21 cellular contexts compared by ENCODE assay signal in genomic region chr15:32130823-32131222, GRCh38.
A peak's percentile ranks its signal among the peaks of the same experiment; 100 is the strongest.
DNase-seq lines count a peak whose midpoint lies in the region; ATAC-seq, FAIRE-seq and TF ChIP-seq lines count a peak whose summit lies in the region.
"Had no signal": no experiment of that assay in that cellular context is flagged by ENCODE, and none has a peak within 500 bp of the region (broad histone marks: within the 10 kb centered on the region; RNA-seq: fewer than 3 reads in every experiment).

No MANE protein-coding gene starts in this region.

- FAIRE-seq in K562 (lab: Jason Lieb, UNC), result peak; percentile 51
- FAIRE-seq: GM12892, GM18507, HTR-8/SVneo had no signal

- no peaks in the 10 kb centered on the region; the same call in 1 of the 2 replicates for H3K36me3 ChIP-seq in GM06990 (ENCODE audit: control insufficient read depth, insufficient read depth, low read length)
- no peaks in the 10 kb centered on the region for H3K36me3 ChIP-seq in OCI-LY1 (ENCODE audit: insufficient read depth, low read length)
- H3K36me3 ChIP-seq in K562 (ENCODE audit: control insufficient read depth, insufficient read depth, low read length), result no peaks in the 10 kb centered on the region
- H3K36me3 ChIP-seq: HAP-1 had no signal

- intact Hi-C loops in K562 (cut with micrococcal nuclease), result no loop called here
- intact Hi-C loops in activated T-helper 2 cell treated with anti-CD3 and anti-CD28 coated beads, Interferon-gamma antibody, Interleukin-2, Interleukin-4, amounts not matched to agents 10 μg/mL and 5 μg/mL and 100 μg/mL, durations not matched to agents 14 hours and 24 hours and 36 hours (cut with micrococcal nuclease), result no loop called here
- intact Hi-C loops in activated T-helper 1 cell treated with anti-CD3 and anti-CD28 coated beads, Interleukin-12 subunit alpha, Interleukin-12 subunit beta, Interleukin-2, Interleukin-4 antibody, amounts not matched to agents 30 ng/mL and 10 ng/mL and 1 ng/mL, durations not matched to agents 14 hours and 24 hours and 36 hours (cut with micrococcal nuclease), result no loop called here

- no peaks in the 10 kb centered on the region for H3K27me3 Mint-ChIP-seq in progenitor cell of endocrine pancreas
- peaks cover 2% of the 10 kb centered on the region for H3K27me3 Mint-ChIP-seq in activated T-helper 2 cell treated with anti-CD3 and anti-CD28 coated beads, Interferon-gamma antibody, Interleukin-2, Interleukin-4, amounts not matched to agents 10 μg/mL and 5 μg/mL and 100 μg/mL, durations not matched to agents 14 hours and 24 hours and 36 hours (ENCODE audit: low read depth)
- peaks cover 3% of the 10 kb centered on the region for H3K27me3 Mint-ChIP-seq in activated T-helper 1 cell treated with anti-CD3 and anti-CD28 coated beads, Interleukin-12 subunit alpha, Interleukin-12 subunit beta, Interleukin-2, Interleukin-4 antibody, amounts not matched to agents 30 ng/mL and 10 ng/mL and 1 ng/mL, durations not matched to agents 14 hours and 24 hours and 36 hours (ENCODE audit: insufficient read depth)

- no peaks in the 10 kb centered on the region; the same call in 1 of the 2 replicates for H3K27me3 ChIP-seq in GM06990 (replicated peaks; ENCODE audit: control insufficient read depth, insufficient read depth, low read length)
- no peaks in the 10 kb centered on the region for H3K27me3 ChIP-seq in OCI-LY1 (ENCODE audit: insufficient read depth, low read length)
- H3K27me3 ChIP-seq in K562 (ENCODE audit: control insufficient read depth in 2 of 2, insufficient read depth in 2 of 2, low read length in 2 of 2), result no peaks in the 10 kb centered on the region; a peak in 1 of 5 replicates

- H3F3A ChIP-seq in OCI-LY1 (ENCODE audit: insufficient read depth, low read length), result no peaks in the 10 kb centered on the region

- TF ChIP-seq POLR2A in K562 (conservative IDR thresholded peaks at IDR 0.05), result no peak

- H3K27ac ChIP-seq in OCI-LY1 (ENCODE audit: low read depth, low read length, poor library complexity, severe bottlenecking) (no peak overlapping the region), K562 (ENCODE audit: extremely low read depth, low read depth, low read length) (no peak overlapping the region)
- H3K27ac ChIP-seq: SK-N-MC had no signal

- in situ Hi-C loops in K562 (cut with MboI), result no loop called here

- H3K27ac Mint-ChIP-seq in progenitor cell of endocrine pancreas, result no peak overlapping the region
- no peak overlapping the region for H3K27ac Mint-ChIP-seq in activated T-helper 2 cell treated with anti-CD3 and anti-CD28 coated beads, Interferon-gamma antibody, Interleukin-2, Interleukin-4, amounts not matched to agents 10 μg/mL and 5 μg/mL and 100 μg/mL, durations not matched to agents 14 hours and 24 hours and 36 hours
- H3K27ac Mint-ChIP-seq in activated T-helper 1 cell treated with anti-CD3 and anti-CD28 coated beads, Interleukin-12 subunit alpha, Interleukin-12 subunit beta, Interleukin-2, Interleukin-4 antibody, amounts not matched to agents 30 ng/mL and 10 ng/mL and 1 ng/mL, durations not matched to agents 14 hours and 24 hours and 36 hours, result no peak overlapping the region
- H3K27ac Mint-ChIP-seq: B cell; CD8-positive, alpha-beta T cell had no signal

- WGBS in K562 (ENCODE audit: insufficient coverage, low coverage, missing lambda C conversion rate), result 2% methylated on average over 3 of the region's 3 CpGs

- peaks cover 9% of the 10 kb centered on the region for H3K4me1 Mint-ChIP-seq in progenitor cell of endocrine pancreas (ENCODE audit: low read depth)
- H3K4me1 Mint-ChIP-seq in activated T-helper 2 cell treated with anti-CD3 and anti-CD28 coated beads, Interferon-gamma antibody, Interleukin-2, Interleukin-4, amounts not matched to agents 10 μg/mL and 5 μg/mL and 100 μg/mL, durations not matched to agents 14 hours and 24 hours and 36 hours (ENCODE audit: low read depth), result no peaks in the 10 kb centered on the region
- H3K4me1 Mint-ChIP-seq in activated T-helper 1 cell treated with anti-CD3 and anti-CD28 coated beads, Interleukin-12 subunit alpha, Interleukin-12 subunit beta, Interleukin-2, Interleukin-4 antibody, amounts not matched to agents 30 ng/mL and 10 ng/mL and 1 ng/mL, durations not matched to agents 14 hours and 24 hours and 36 hours (ENCODE audit: low read depth), result no peaks in the 10 kb centered on the region
- H3K4me1 Mint-ChIP-seq: B cell had no signal

- no peak overlapping the region for H3K4me3 Mint-ChIP-seq in progenitor cell of endocrine pancreas (ENCODE audit: low read depth)
- H3K4me3 Mint-ChIP-seq in activated T-helper 2 cell treated with anti-CD3 and anti-CD28 coated beads, Interferon-gamma antibody, Interleukin-2, Interleukin-4, amounts not matched to agents 10 μg/mL and 5 μg/mL and 100 μg/mL, durations not matched to agents 14 hours and 24 hours and 36 hours (ENCODE audit: low read depth), result no peak overlapping the region
- H3K4me3 Mint-ChIP-seq in activated T-helper 1 cell treated with anti-CD3 and anti-CD28 coated beads, Interleukin-12 subunit alpha, Interleukin-12 subunit beta, Interleukin-2, Interleukin-4 antibody, amounts not matched to agents 30 ng/mL and 10 ng/mL and 1 ng/mL, durations not matched to agents 14 hours and 24 hours and 36 hours, result no peak overlapping the region
- H3K4me3 Mint-ChIP-seq: B cell; CD8-positive, alpha-beta T cell had no signal

- H4K20me1 ChIP-seq in OCI-LY1 (ENCODE audit: insufficient read depth, low read length) (no peaks in the 10 kb centered on the region), K562 (replicated peaks; ENCODE audit: control insufficient read depth, insufficient read depth, low read length) (no peaks in the 10 kb centered on the region)

- H2AFZ ChIP-seq in OCI-LY1 (ENCODE audit: low read length) (no peak overlapping the region), K562 (ENCODE audit: low read depth, low read length) (no peak overlapping the region)

- H3K4me2 ChIP-seq in OCI-LY1 (ENCODE audit: low read length), result no peak overlapping the region
- no peak overlapping the region for H3K4me2 ChIP-seq in K562 (ENCODE audit: insufficient read depth, low read length)

- CTCF ChIA-PET in K562 (lab: Yijun Ruan, JAX; ENCODE audit: low intra/inter-chr PET ratio), result no interaction called here

- no peaks in the 10 kb centered on the region for H3K9me2 ChIP-seq in OCI-LY1 (ENCODE audit: low read depth, low read length)

- H3K9me1 ChIP-seq in K562 (ENCODE audit: control insufficient read depth, insufficient read depth, low read length), result no peaks in the 10 kb centered on the region

- BruUV-seq in K562 (replicated peaks; lab: Mats Ljungman, UMichigan), result no TSS peak

- TF ChIP-seq EP300 in K562 (IDR thresholded peaks at IDR 0.05; ENCODE audit: low read length), result no peak

- TF ChIP-seq RAD21 in K562 (CRISPR knock-in tag; conservative IDR thresholded peaks at IDR 0.05 in 1 of 2, IDR thresholded peaks at IDR 0.05 in 1 of 2), result no peak

- TF ChIP-seq CTCF in GM06990 (IDR thresholded peaks at IDR 0.05; ENCODE audit: insufficient read depth, low read length, poor library complexity, severe bottlenecking) (peak; percentile 5), OCI-LY1 (IDR thresholded peaks at IDR 0.05; ENCODE audit: low read length) (peak; percentile 29; the same call in 1 of the 2 replicates), K562 (IDR thresholded peaks at IDR 0.05 in 2 of 3, conservative IDR thresholded peaks at IDR 0.05 in 1 of 3; ENCODE audit: insufficient read depth in 2 of 3, low read depth in 1 of 3, low read length in 3 of 3) (0 out of 6 replicates have a peak, but pooled peaks of 1 of the 3 experiments have one; percentile 10), progenitor cell of endocrine pancreas (IDR thresholded peaks at IDR 0.05; ENCODE audit: unreplicated experiment) (peak; percentile 28)

- no peak overlapping the region for H3K9ac ChIP-seq in OCI-LY1 (ENCODE audit: low read length)
- H3K9ac ChIP-seq in K562 (ENCODE audit: insufficient read depth in 1 of 2, low read depth in 2 of 2, low read length in 2 of 2), result no peak overlapping the region

- H3K4me1 ChIP-seq in OCI-LY1 (ENCODE audit: insufficient read depth, low read length, severe bottlenecking) (no peaks in the 10 kb centered on the region), K562 (replicated peaks in 1 of 2; ENCODE audit: control insufficient read depth in 2 of 2, insufficient read depth in 2 of 2, low read length in 2 of 2) (no peaks in the 10 kb centered on the region; a peak in 1 of 5 replicates)
- H3K4me1 ChIP-seq: HAP-1 had no signal

- no peaks in the 10 kb centered on the region for H3K36me3 Mint-ChIP-seq in progenitor cell of endocrine pancreas (ENCODE audit: insufficient read depth)
- H3K36me3 Mint-ChIP-seq in activated T-helper 2 cell treated with anti-CD3 and anti-CD28 coated beads, Interferon-gamma antibody, Interleukin-2, Interleukin-4, amounts not matched to agents 10 μg/mL and 5 μg/mL and 100 μg/mL, durations not matched to agents 14 hours and 24 hours and 36 hours (ENCODE audit: low read depth), result no peaks in the 10 kb centered on the region
- no peaks in the 10 kb centered on the region for H3K36me3 Mint-ChIP-seq in activated T-helper 1 cell treated with anti-CD3 and anti-CD28 coated beads, Interleukin-12 subunit alpha, Interleukin-12 subunit beta, Interleukin-2, Interleukin-4 antibody, amounts not matched to agents 30 ng/mL and 10 ng/mL and 1 ng/mL, durations not matched to agents 14 hours and 24 hours and 36 hours (ENCODE audit: low read depth)
- H3K36me3 Mint-ChIP-seq: CD8-positive, alpha-beta T cell had no signal

- DNase-seq in GM06990 (ENCODE audit: extremely low read depth, insufficient read length) (no peak), K562 (ENCODE audit: extremely low read depth in 1 of 4, low spot score in 3 of 4) (no peak), progenitor cell of endocrine pancreas (ENCODE audit: low spot score, unreplicated experiment) (no peak), Ammon's horn (ENCODE audit: low spot score) (no peak)
- DNase-seq in activated T-helper 2 cell treated with anti-CD3 and anti-CD28 coated beads, Interferon-gamma antibody, Interleukin-2, Interleukin-4, amounts not matched to agents 10 μg/mL and 5 μg/mL and 100 μg/mL, durations not matched to agents 14 hours and 24 hours and 36 hours (ENCODE audit: low spot score), result no peak
- DNase-seq in activated T-helper 1 cell treated with anti-CD3 and anti-CD28 coated beads, Interleukin-12 subunit alpha, Interleukin-12 subunit beta, Interleukin-2, Interleukin-4 antibody, amounts not matched to agents 30 ng/mL and 10 ng/mL and 1 ng/mL, durations not matched to agents 14 hours and 24 hours and 36 hours (ENCODE audit: low spot score), result no peak
- DNase-seq: Calu3; CD8-positive, alpha-beta T cell; DMS53; NCI-H1105; NCI-H2081; NCI-H510A; NCI-H774 had no signal

- no peaks in the 10 kb centered on the region for H3K79me2 ChIP-seq in OCI-LY1 (ENCODE audit: insufficient read depth, low read length)
- H3K79me2 ChIP-seq in K562 (ENCODE audit: control insufficient read depth, insufficient read depth, low read length), result no peaks in the 10 kb centered on the region

- no peak overlapping the region for H3K4me3 ChIP-seq in GM06990 (replicated peaks; ENCODE audit: low read depth, low read length)
- H3K4me3 ChIP-seq in OCI-LY1 (ENCODE audit: low read depth, low read length, poor library complexity, severe bottlenecking), result no peak overlapping the region
- no peak overlapping the region for H3K4me3 ChIP-seq in K562
- H3K4me3 ChIP-seq: HAP-1, SK-N-MC had no signal

- POLR2A ChIA-PET in K562 (lab: Yijun Ruan, JAX), result no interaction called here

- no peaks in the 10 kb centered on the region for H3K9me3 ChIP-seq in OCI-LY1 (ENCODE audit: low read length)
- no peaks in the 10 kb centered on the region for H3K9me3 ChIP-seq in K562 (replicated peaks; ENCODE audit: control insufficient read depth, insufficient read depth, low read depth, low read length)
- H3K9me3 ChIP-seq: HAP-1 had no signal

- H3K9me3 Mint-ChIP-seq in progenitor cell of endocrine pancreas (ENCODE audit: low read depth), result peaks cover 9% of the 10 kb centered on the region
- H3K9me3 Mint-ChIP-seq in activated T-helper 2 cell treated with anti-CD3 and anti-CD28 coated beads, Interferon-gamma antibody, Interleukin-2, Interleukin-4, amounts not matched to agents 10 μg/mL and 5 μg/mL and 100 μg/mL, durations not matched to agents 14 hours and 24 hours and 36 hours, result no peaks in the 10 kb centered on the region
- H3K9me3 Mint-ChIP-seq in activated T-helper 1 cell treated with anti-CD3 and anti-CD28 coated beads, Interleukin-12 subunit alpha, Interleukin-12 subunit beta, Interleukin-2, Interleukin-4 antibody, amounts not matched to agents 30 ng/mL and 10 ng/mL and 1 ng/mL, durations not matched to agents 14 hours and 24 hours and 36 hours, result no peaks in the 10 kb centered on the region
- H3K9me3 Mint-ChIP-seq: CD8-positive, alpha-beta T cell had no signal

- no peak for ATAC-seq in K562
- ATAC-seq in GM19328 (IDR thresholded peaks at IDR 0.05; ENCODE audit: unreplicated experiment), result no peak
- ATAC-seq: CD8-positive, alpha-beta T cell had no signal
